ENCODE assay signal across 17 cellular contexts in genomic region chr19:56312787-56313343, GRCh38. TPM values are rescaled to one million over a fixed set of nuclear protein-coding genes. Genes with fewer than 3 reads are reported as not detected.
DNase-seq lines count a peak whose midpoint lies in the region; ATAC-seq and TF ChIP-seq lines count a peak whose summit lies in the region.
"Had no signal": no experiment of that assay in that cellular context is flagged by ENCODE, and none has a peak within 500 bp of the region (broad histone marks: within the 10 kb centered on the region; RNA-seq: fewer than 3 reads in every experiment).

No MANE protein-coding gene starts in this region.

- H3K4me3 Mint-ChIP-seq in stimulated activated naive CD8-positive, alpha-beta T cell treated with anti-CD3 and anti-CD28 coated beads, Interleukin-15, Interleukin-2, amounts not matched to agents 100 ng/mL and 50 ng/mL, for 24 hours = peak overlapping the region; percentile 88
- peak overlapping the region; percentile 43 for H3K4me3 Mint-ChIP-seq in activated CD4-positive, alpha-beta memory T cell treated with anti-CD3 and anti-CD28 coated beads, Interleukin-2, amount 10 ng/mL, durations not matched to agents 7 days and 5 days
- peak overlapping the region; percentile 77 to 97 (median 95) for H3K4me3 Mint-ChIP-seq in immature natural killer cell

- no peak overlapping the region for H3K4me3 ChIP-seq in lower lobe of right lung
- H3K4me3 ChIP-seq: tibial nerve had no signal

- CTCF ChIA-PET in activated CD4-positive, alpha-beta memory T cell treated with anti-CD3 and anti-CD28 coated beads, Interleukin-2, amount 10 ng/mL, durations not matched to agents 7 days and 5 days (lab: Charles Lee) = interaction anchor here (3.4 kb wide), 1 partner anchor 60 kb away, joined by 17 read pairs; no protein-coding TSS in a partner anchor

- no peak for DNase-seq in stimulated activated naive CD8-positive, alpha-beta T cell treated with anti-CD3 and anti-CD28 coated beads, Interleukin-15, Interleukin-2, amounts not matched to agents 100 U/mL and 50 U/mL, for 24 hours
- DNase-seq in activated CD4-positive, alpha-beta memory T cell treated with anti-CD3 and anti-CD28 coated beads, Interleukin-2, amount 10 ng/mL, durations not matched to agents 7 days and 5 days = no peak
- no peak for DNase-seq in immature natural killer cell
- DNase-seq in NCI-H1930 (lab: John Stamatoyannopoulos, UW) = no peak
- no peak for DNase-seq in lower lobe of right lung
- DNase-seq in islet precursor cell = no peak
- DNase-seq: DMS79 treated with DMSO at 0.1 percent for 48 hours; effector memory CD4-positive, alpha-beta T cell; NCI-H446; psoas muscle; SK-N-SH; stimulated activated CD4-positive, alpha-beta T cell treated with anti-CD3 and anti-CD28 coated beads, Interleukin-15, amount 100 ng/mL, for 24 hours had no signal

- H3K27me3 ChIP-seq in lower lobe of right lung (ENCODE audit: low read depth) = no peaks in the 10 kb centered on the region
- H3K27me3 ChIP-seq: breast epithelium, tibial nerve had no signal

- no peaks in the 10 kb centered on the region for H3K27me3 Mint-ChIP-seq in stimulated activated naive CD8-positive, alpha-beta T cell treated with anti-CD3 and anti-CD28 coated beads, Interleukin-15, Interleukin-2, amounts not matched to agents 100 ng/mL and 50 ng/mL, for 24 hours
- H3K27me3 Mint-ChIP-seq in activated CD4-positive, alpha-beta memory T cell treated with anti-CD3 and anti-CD28 coated beads, Interleukin-2, amount 10 ng/mL, durations not matched to agents 7 days and 5 days = no peaks in the 10 kb centered on the region
- peaks cover 13 to 19% (median 14%) of the 10 kb centered on the region in 3 donors for H3K27me3 Mint-ChIP-seq in immature natural killer cell (ENCODE audit: low read depth in 3 of 3)

- H3K4me1 Mint-ChIP-seq in stimulated activated naive CD8-positive, alpha-beta T cell treated with anti-CD3 and anti-CD28 coated beads, Interleukin-15, Interleukin-2, amounts not matched to agents 100 ng/mL and 50 ng/mL, for 24 hours (ENCODE audit: low read depth) = peaks cover 33% of the 10 kb centered on the region
- H3K4me1 Mint-ChIP-seq in activated CD4-positive, alpha-beta memory T cell treated with anti-CD3 and anti-CD28 coated beads, Interleukin-2, amount 10 ng/mL, durations not matched to agents 7 days and 5 days = peaks cover 23% of the 10 kb centered on the region
- peaks cover 22 to 29% of the 10 kb centered on the region in 2 donors for H3K4me1 Mint-ChIP-seq in immature natural killer cell

- H3K27ac ChIP-seq in lower lobe of right lung = no peak overlapping the region

- H3K9me3 Mint-ChIP-seq in stimulated activated naive CD8-positive, alpha-beta T cell treated with anti-CD3 and anti-CD28 coated beads, Interleukin-15, Interleukin-2, amounts not matched to agents 100 ng/mL and 50 ng/mL, for 24 hours = peaks cover 7% of the 10 kb centered on the region
- no peaks in the 10 kb centered on the region for H3K9me3 Mint-ChIP-seq in activated CD4-positive, alpha-beta memory T cell treated with anti-CD3 and anti-CD28 coated beads, Interleukin-2, amount 10 ng/mL, durations not matched to agents 7 days and 5 days
- H3K9me3 Mint-ChIP-seq in immature natural killer cell = no peaks in the 10 kb centered on the region

- no peaks in the 10 kb centered on the region for H3K9me3 ChIP-seq in lower lobe of right lung
- H3K9me3 ChIP-seq: breast epithelium, psoas muscle, SK-N-SH, tibial nerve had no signal

- peak overlapping the region; percentile 77 for H3K27ac Mint-ChIP-seq in stimulated activated naive CD8-positive, alpha-beta T cell treated with anti-CD3 and anti-CD28 coated beads, Interleukin-15, Interleukin-2, amounts not matched to agents 100 ng/mL and 50 ng/mL, for 24 hours
- H3K27ac Mint-ChIP-seq in activated CD4-positive, alpha-beta memory T cell treated with anti-CD3 and anti-CD28 coated beads, Interleukin-2, amount 10 ng/mL, durations not matched to agents 7 days and 5 days = peak overlapping the region; percentile 61
- H3K27ac Mint-ChIP-seq in immature natural killer cell = peak overlapping the region; percentile 52 to 95 (median 76)

- no peak for ATAC-seq in stimulated activated naive CD8-positive, alpha-beta T cell treated with anti-CD3 and anti-CD28 coated beads, Interleukin-15, Interleukin-2, amounts not matched to agents 100 U/mL and 50 U/mL, for 24 hours
- no peak for ATAC-seq in HG02970 (IDR thresholded peaks at IDR 0.05; ENCODE audit: low FRiP score, unreplicated experiment)
- ATAC-seq in lower lobe of right lung = no peak
- ATAC-seq: psoas muscle had no signal

- H3K4me1 ChIP-seq in lower lobe of right lung = peaks cover 16% of the 10 kb centered on the region
- H3K4me1 ChIP-seq: breast epithelium had no signal

- TF ChIP-seq CTCF in lower lobe of right lung (IDR thresholded peaks at IDR 0.05) = no peak

- H3K36me3 ChIP-seq in lower lobe of right lung = peaks cover 9% of the 10 kb centered on the region
- H3K36me3 ChIP-seq: breast epithelium had no signal

- POLR2A ChIA-PET in activated CD4-positive, alpha-beta memory T cell treated with anti-CD3 and anti-CD28 coated beads, Interleukin-2, amount 10 ng/mL, durations not matched to agents 7 days and 5 days (lab: Charles Lee) = interaction anchor here (0.7 to 1.8 kb wide), 2 partner anchors 80 to 192 kb away, joined by 3 to 6 read pairs; partner anchors contain the start of gene ZNF582

- intact Hi-C loops in lower lobe of right lung (cut with DNase I) = no loop called here

- H3K36me3 Mint-ChIP-seq in stimulated activated naive CD8-positive, alpha-beta T cell treated with anti-CD3 and anti-CD28 coated beads, Interleukin-15, Interleukin-2, amounts not matched to agents 100 ng/mL and 50 ng/mL, for 24 hours (ENCODE audit: low read depth) = peaks cover 28% of the 10 kb centered on the region
- peaks cover 20% of the 10 kb centered on the region for H3K36me3 Mint-ChIP-seq in activated CD4-positive, alpha-beta memory T cell treated with anti-CD3 and anti-CD28 coated beads, Interleukin-2, amount 10 ng/mL, durations not matched to agents 7 days and 5 days (ENCODE audit: low read depth)
- peaks cover 3 to 14% (median 11%) of the 10 kb centered on the region in 3 donors for H3K36me3 Mint-ChIP-seq in immature natural killer cell

RNA-seq across cellular contexts. Expression of gene ZSCAN5A, which starts 1.8 kb away (rescaled TPM):
- 1 to 10 TPM; 6.2 to 6.7 TPM for total RNA-seq in activated CD4-positive, alpha-beta memory T cell treated with anti-CD3 and anti-CD28 coated beads, Interleukin-2, amount 10 ng/mL, durations not matched to agents 7 days and 5 days
- 10 to 100 TPM in 1 of 3 donors, 1 to 10 TPM in 2; 4.3 to 11.4 (median 7.7) TPM for polyA plus RNA-seq in immature natural killer cell
- 16.7 TPM for total RNA-seq in lower lobe of right lung

RNA-seq across cellular contexts. Expression of gene EDDM13, which starts 40.3 kb away (rescaled TPM):
- total RNA-seq in activated CD4-positive, alpha-beta memory T cell treated with anti-CD3 and anti-CD28 coated beads, Interleukin-2, amount 10 ng/mL, durations not matched to agents 7 days and 5 days = 1 to 10 TPM; 1.4 to 2.9 TPM
- 1 to 10 TPM; 4.5 to 7.7 (median 4.9) TPM for polyA plus RNA-seq in immature natural killer cell
- total RNA-seq in lower lobe of right lung = 1.3 TPM
- total RNA-seq: fibroblast of villous mesenchyme, tibial nerve had no signal
- polyA plus RNA-seq: psoas muscle, SK-N-SH had no signal

Comparison
In these comparisons a context has a peak if more than half of its experiments do, and no peak if none do; other contexts are left out.
1. H3K4me3 Mint-ChIP-seq: peak in every context shown above with its lines; median percentile 95 in immature natural killer cell; 88 in stimulated activated naive CD8-positive, alpha-beta T cell treated with anti-CD3 and anti-CD28 coated beads, Interleukin-15, Interleukin-2, amounts not matched to agents 100 ng/mL and 50 ng/mL, for 24 hours; 43 in activated CD4-positive, alpha-beta memory T cell treated with anti-CD3 and anti-CD28 coated beads, Interleukin-2, amount 10 ng/mL, durations not matched to agents 7 days and 5 days.